1 cellular context compared by ENCODE assay signal in the genomic region with DNA sequence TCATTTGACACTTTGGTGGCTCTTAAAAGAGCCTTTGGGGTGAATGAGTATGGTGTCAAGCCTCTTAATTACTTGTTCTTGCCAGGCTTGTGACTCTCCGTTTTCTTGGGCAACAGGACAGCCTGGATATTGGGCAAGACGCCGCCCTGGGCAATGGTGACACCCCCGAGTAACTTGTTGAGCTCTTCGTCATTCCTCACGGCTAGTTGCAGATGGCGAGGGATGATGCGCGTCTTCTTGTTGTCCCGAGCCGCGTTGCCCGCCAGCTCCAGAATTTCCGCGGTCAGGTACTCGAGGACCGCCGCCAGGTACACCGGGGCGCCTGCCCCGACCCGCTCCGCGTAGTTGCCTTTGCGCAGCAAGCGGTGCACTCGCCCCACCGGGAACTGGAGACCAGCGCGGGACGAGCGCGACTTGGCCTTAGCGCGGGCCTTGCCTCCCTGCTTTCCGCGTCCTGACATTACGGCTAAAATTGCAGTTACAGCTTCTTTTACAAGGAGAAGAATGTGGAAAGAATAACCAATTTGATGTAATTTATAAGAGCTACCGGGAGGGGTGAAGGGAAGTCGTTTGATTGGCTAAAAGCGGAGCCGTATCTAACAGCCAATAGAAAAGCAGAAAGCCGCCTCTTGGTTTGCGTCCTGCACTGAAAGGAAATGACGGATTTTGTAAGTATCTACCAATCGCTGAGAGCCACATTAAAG.
A peak's percentile ranks its signal among the peaks of the same experiment; 100 is the strongest.
TF ChIP-seq lines count a peak whose summit lies in the region.

No MANE protein-coding gene starts in this region.

TF ChIP-seq in WTC11, 78 proteins besides CTCF, POLR2A, EP300 and RAD21 (continued from another document and continues in another):
- TF ChIP-seq, protein P1, sequence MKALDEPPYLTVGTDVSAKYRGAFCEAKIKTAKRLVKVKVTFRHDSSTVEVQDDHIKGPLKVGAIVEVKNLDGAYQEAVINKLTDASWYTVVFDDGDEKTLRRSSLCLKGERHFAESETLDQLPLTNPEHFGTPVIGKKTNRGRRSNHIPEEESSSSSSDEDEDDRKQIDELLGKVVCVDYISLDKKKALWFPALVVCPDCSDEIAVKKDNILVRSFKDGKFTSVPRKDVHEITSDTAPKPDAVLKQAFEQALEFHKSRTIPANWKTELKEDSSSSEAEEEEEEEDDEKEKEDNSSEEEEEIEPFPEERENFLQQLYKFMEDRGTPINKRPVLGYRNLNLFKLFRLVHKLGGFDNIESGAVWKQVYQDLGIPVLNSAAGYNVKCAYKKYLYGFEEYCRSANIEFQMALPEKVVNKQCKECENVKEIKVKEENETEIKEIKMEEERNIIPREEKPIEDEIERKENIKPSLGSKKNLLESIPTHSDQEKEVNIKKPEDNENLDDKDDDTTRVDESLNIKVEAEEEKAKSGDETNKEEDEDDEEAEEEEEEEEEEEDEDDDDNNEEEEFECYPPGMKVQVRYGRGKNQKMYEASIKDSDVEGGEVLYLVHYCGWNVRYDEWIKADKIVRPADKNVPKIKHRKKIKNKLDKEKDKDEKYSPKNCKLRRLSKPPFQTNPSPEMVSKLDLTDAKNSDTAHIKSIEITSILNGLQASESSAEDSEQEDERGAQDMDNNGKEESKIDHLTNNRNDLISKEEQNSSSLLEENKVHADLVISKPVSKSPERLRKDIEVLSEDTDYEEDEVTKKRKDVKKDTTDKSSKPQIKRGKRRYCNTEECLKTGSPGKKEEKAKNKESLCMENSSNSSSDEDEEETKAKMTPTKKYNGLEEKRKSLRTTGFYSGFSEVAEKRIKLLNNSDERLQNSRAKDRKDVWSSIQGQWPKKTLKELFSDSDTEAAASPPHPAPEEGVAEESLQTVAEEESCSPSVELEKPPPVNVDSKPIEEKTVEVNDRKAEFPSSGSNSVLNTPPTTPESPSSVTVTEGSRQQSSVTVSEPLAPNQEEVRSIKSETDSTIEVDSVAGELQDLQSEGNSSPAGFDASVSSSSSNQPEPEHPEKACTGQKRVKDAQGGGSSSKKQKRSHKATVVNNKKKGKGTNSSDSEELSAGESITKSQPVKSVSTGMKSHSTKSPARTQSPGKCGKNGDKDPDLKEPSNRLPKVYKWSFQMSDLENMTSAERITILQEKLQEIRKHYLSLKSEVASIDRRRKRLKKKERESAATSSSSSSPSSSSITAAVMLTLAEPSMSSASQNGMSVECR (CRISPR knock-in tag; IDR thresholded peaks at IDR 0.05; ENCODE audit: borderline replicate concordance) = peak; percentile 61; the same call in 1 of the 2 replicates
- TF ChIP-seq JAZF1 (CRISPR knock-in tag; IDR thresholded peaks at IDR 0.05) (no peak), ETV6 (CRISPR knock-in tag; IDR thresholded peaks at IDR 0.05) (no peak), EMX1 (CRISPR knock-in tag; IDR thresholded peaks at IDR 0.05) (peak; percentile 89), KAT7 (CRISPR knock-in tag; IDR thresholded peaks at IDR 0.05; ENCODE audit: borderline replicate concordance) (0 out of 2 replicates have a peak, but pooled peaks have one; percentile 3), FOXJ3 (CRISPR knock-in tag; IDR thresholded peaks at IDR 0.05; ENCODE audit: borderline replicate concordance) (no peak), IRF2 (CRISPR knock-in tag; IDR thresholded peaks at IDR 0.05; ENCODE audit: borderline replicate concordance, low read depth) (no peak), ZNF423 (CRISPR knock-in tag; IDR thresholded peaks at IDR 0.05) (no peak), FOXK1 (CRISPR knock-in tag; IDR thresholded peaks at IDR 0.05) (peak; percentile 62; the same call in 1 of the 2 replicates), ZBTB21 (CRISPR knock-in tag; IDR thresholded peaks at IDR 0.05; ENCODE audit: borderline replicate concordance) (no peak), RELA (CRISPR knock-in tag; IDR thresholded peaks at IDR 0.05; ENCODE audit: borderline replicate concordance) (no peak), ATF1 (CRISPR knock-in tag; IDR thresholded peaks at IDR 0.05) (no peak; the same call in 1 of the 2 replicates), MYBL2 (CRISPR knock-in tag; IDR thresholded peaks at IDR 0.05) (0 out of 2 replicates have a peak, but pooled peaks have one; percentile 18), TCF7 (CRISPR knock-in tag; IDR thresholded peaks at IDR 0.05; ENCODE audit: low read depth) (no peak), ZNF232 (CRISPR knock-in tag; IDR thresholded peaks at IDR 0.05) (peak; percentile 78), NFATC4 (CRISPR knock-in tag; IDR thresholded peaks at IDR 0.05) (peak; percentile 91), ZNF317 (CRISPR knock-in tag; IDR thresholded peaks at IDR 0.05; ENCODE audit: borderline replicate concordance, low read depth) (0 out of 2 replicates have a peak, but pooled peaks have one; percentile 65), CBFB (CRISPR knock-in tag; IDR thresholded peaks at IDR 0.05; ENCODE audit: low read depth) (no peak), PRRX2 (CRISPR knock-in tag; IDR thresholded peaks at IDR 0.05) (peak; percentile 88; the same call in 1 of the 2 replicates), ZNF671 (CRISPR knock-in tag; IDR thresholded peaks at IDR 0.05) (peak; percentile 84), RORB (CRISPR knock-in tag; IDR thresholded peaks at IDR 0.05) (no peak), GABPB1 (CRISPR knock-in tag; IDR thresholded peaks at IDR 0.05) (no peak; the same call in 1 of the 2 replicates)
- TF ChIP-seq, protein P2, sequence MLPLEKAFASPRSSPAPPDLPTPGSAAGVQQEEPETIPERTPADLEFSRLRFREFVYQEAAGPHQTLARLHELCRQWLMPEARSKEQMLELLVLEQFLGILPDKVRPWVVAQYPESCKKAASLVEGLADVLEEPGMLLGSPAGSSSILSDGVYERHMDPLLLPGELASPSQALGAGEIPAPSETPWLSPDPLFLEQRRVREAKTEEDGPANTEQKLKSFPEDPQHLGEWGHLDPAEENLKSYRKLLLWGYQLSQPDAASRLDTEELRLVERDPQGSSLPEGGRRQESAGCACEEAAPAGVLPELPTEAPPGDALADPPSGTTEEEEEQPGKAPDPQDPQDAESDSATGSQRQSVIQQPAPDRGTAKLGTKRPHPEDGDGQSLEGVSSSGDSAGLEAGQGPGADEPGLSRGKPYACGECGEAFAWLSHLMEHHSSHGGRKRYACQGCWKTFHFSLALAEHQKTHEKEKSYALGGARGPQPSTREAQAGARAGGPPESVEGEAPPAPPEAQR (CRISPR knock-in tag; IDR thresholded peaks at IDR 0.05) = no peak
- TF ChIP-seq, protein P3, sequence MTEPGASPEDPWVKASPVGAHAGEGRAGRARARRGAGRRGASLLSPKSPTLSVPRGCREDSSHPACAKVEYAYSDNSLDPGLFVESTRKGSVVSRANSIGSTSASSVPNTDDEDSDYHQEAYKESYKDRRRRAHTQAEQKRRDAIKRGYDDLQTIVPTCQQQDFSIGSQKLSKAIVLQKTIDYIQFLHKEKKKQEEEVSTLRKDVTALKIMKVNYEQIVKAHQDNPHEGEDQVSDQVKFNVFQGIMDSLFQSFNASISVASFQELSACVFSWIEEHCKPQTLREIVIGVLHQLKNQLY (CRISPR knock-in tag; IDR thresholded peaks at IDR 0.05) = 0 out of 2 replicates have a peak, but pooled peaks have one; percentile 78
- TF ChIP-seq, protein P4, sequence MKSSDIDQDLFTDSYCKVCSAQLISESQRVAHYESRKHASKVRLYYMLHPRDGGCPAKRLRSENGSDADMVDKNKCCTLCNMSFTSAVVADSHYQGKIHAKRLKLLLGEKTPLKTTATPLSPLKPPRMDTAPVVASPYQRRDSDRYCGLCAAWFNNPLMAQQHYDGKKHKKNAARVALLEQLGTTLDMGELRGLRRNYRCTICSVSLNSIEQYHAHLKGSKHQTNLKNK (CRISPR knock-in tag; IDR thresholded peaks at IDR 0.05) = no peak
- TF ChIP-seq, protein P5, sequence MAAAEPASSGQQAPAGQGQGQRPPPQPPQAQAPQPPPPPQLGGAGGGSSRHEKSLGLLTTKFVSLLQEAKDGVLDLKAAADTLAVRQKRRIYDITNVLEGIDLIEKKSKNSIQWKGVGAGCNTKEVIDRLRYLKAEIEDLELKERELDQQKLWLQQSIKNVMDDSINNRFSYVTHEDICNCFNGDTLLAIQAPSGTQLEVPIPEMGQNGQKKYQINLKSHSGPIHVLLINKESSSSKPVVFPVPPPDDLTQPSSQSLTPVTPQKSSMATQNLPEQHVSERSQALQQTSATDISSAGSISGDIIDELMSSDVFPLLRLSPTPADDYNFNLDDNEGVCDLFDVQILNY (CRISPR knock-in tag; IDR thresholded peaks at IDR 0.05) = no peak
- TF ChIP-seq, protein P6, sequence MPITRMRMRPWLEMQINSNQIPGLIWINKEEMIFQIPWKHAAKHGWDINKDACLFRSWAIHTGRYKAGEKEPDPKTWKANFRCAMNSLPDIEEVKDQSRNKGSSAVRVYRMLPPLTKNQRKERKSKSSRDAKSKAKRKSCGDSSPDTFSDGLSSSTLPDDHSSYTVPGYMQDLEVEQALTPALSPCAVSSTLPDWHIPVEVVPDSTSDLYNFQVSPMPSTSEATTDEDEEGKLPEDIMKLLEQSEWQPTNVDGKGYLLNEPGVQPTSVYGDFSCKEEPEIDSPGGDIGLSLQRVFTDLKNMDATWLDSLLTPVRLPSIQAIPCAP (CRISPR knock-in tag; IDR thresholded peaks at IDR 0.05) = no peak; the same call in 1 of the 2 replicates
- TF ChIP-seq, protein P7, sequence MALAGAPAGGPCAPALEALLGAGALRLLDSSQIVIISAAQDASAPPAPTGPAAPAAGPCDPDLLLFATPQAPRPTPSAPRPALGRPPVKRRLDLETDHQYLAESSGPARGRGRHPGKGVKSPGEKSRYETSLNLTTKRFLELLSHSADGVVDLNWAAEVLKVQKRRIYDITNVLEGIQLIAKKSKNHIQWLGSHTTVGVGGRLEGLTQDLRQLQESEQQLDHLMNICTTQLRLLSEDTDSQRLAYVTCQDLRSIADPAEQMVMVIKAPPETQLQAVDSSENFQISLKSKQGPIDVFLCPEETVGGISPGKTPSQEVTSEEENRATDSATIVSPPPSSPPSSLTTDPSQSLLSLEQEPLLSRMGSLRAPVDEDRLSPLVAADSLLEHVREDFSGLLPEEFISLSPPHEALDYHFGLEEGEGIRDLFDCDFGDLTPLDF (CRISPR knock-in tag; IDR thresholded peaks at IDR 0.05) = no peak
- TF ChIP-seq, protein P8, sequence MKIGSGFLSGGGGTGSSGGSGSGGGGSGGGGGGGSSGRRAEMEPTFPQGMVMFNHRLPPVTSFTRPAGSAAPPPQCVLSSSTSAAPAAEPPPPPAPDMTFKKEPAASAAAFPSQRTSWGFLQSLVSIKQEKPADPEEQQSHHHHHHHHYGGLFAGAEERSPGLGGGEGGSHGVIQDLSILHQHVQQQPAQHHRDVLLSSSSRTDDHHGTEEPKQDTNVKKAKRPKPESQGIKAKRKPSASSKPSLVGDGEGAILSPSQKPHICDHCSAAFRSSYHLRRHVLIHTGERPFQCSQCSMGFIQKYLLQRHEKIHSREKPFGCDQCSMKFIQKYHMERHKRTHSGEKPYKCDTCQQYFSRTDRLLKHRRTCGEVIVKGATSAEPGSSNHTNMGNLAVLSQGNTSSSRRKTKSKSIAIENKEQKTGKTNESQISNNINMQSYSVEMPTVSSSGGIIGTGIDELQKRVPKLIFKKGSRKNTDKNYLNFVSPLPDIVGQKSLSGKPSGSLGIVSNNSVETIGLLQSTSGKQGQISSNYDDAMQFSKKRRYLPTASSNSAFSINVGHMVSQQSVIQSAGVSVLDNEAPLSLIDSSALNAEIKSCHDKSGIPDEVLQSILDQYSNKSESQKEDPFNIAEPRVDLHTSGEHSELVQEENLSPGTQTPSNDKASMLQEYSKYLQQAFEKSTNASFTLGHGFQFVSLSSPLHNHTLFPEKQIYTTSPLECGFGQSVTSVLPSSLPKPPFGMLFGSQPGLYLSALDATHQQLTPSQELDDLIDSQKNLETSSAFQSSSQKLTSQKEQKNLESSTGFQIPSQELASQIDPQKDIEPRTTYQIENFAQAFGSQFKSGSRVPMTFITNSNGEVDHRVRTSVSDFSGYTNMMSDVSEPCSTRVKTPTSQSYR (CRISPR knock-in tag; IDR thresholded peaks at IDR 0.05) = no peak
- TF ChIP-seq, protein P9, sequence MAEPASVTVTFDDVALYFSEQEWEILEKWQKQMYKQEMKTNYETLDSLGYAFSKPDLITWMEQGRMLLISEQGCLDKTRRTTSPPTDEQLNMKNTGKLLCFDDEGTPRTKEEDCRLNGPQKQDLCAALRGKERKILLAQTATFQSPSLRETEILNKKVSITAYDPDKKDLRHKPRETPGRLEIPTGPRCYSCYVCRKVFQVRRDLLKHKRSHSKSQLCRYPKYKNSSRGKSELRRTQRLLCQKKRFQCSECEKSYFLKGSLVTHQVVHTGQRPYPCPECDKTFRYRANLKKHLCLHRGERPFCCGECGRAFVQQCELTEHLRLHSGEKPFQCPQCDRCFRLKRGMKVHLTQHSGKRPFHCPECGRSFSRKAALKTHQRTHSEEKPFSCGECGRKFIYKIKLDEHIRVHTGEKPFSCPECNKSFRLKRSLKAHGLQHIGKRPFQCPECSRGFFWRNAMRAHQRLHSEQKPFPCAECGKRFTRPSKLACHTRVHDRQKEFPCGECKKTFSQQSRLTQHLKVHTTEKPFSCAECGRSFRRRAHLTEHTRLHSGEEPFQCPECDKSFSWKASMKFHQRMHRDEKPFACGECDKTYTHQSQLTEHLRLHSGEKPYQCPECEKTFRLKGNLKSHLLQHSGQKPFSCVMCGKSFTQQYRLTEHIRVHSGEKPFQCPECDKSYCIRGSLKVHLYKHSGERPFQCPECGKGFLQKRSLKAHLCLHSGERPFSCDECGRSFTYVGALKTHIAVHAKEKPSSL (CRISPR knock-in tag; conservative IDR thresholded peaks at IDR 0.05) = peak; percentile 64
- TF ChIP-seq, protein P10, sequence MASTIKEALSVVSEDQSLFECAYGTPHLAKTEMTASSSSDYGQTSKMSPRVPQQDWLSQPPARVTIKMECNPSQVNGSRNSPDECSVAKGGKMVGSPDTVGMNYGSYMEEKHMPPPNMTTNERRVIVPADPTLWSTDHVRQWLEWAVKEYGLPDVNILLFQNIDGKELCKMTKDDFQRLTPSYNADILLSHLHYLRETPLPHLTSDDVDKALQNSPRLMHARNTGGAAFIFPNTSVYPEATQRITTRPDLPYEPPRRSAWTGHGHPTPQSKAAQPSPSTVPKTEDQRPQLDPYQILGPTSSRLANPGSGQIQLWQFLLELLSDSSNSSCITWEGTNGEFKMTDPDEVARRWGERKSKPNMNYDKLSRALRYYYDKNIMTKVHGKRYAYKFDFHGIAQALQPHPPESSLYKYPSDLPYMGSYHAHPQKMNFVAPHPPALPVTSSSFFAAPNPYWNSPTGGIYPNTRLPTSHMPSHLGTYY (CRISPR knock-in tag; IDR thresholded peaks at IDR 0.05) = peak; percentile 82
- TF ChIP-seq, protein P11, sequence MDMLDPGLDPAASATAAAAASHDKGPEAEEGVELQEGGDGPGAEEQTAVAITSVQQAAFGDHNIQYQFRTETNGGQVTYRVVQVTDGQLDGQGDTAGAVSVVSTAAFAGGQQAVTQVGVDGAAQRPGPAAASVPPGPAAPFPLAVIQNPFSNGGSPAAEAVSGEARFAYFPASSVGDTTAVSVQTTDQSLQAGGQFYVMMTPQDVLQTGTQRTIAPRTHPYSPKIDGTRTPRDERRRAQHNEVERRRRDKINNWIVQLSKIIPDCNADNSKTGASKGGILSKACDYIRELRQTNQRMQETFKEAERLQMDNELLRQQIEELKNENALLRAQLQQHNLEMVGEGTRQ (CRISPR knock-in tag; IDR thresholded peaks at IDR 0.05) = no peak
